ENCODE assay signal across 9 cellular contexts in genomic region chr7:23279819-23280525, GRCh38.
"Had no signal": no experiment of that assay in that cellular context is flagged by ENCODE, and none has a peak within 500 bp of the region (broad histone marks: within the 10 kb centered on the region; RNA-seq: fewer than 3 reads in every experiment).

No MANE protein-coding gene starts in this region.

- H3K9ac ChIP-seq: GM23248 had no signal

- H3K4me3 Mint-ChIP-seq: GM23338, H9, HFFc6 had no signal

- H3K9me3 Mint-ChIP-seq: GM23338, H9, HFFc6 had no signal

- H3K27ac ChIP-seq: GM23248 had no signal

- DNase-seq: GM23248, GOT3, H7, H9, HCEC 1CT, HFFc6 had no signal

- H3K4me3 ChIP-seq: GM23248, GM23338, HAP-1 had no signal

- H3K9me3 ChIP-seq: HAP-1 had no signal

- H3K4me2 ChIP-seq: GM23338 had no signal

- H3K36me3 ChIP-seq: HAP-1 had no signal

- H3K4me1 Mint-ChIP-seq: GM23338 had no signal

- H2AFZ ChIP-seq: GM23248, GM23338 had no signal

- ATAC-seq: GM23338, HCT116 had no signal

- H3K27ac Mint-ChIP-seq: GM23338, HFFc6 had no signal
